9 cellular contexts compared by ENCODE assay signal in the genomic region with DNA sequence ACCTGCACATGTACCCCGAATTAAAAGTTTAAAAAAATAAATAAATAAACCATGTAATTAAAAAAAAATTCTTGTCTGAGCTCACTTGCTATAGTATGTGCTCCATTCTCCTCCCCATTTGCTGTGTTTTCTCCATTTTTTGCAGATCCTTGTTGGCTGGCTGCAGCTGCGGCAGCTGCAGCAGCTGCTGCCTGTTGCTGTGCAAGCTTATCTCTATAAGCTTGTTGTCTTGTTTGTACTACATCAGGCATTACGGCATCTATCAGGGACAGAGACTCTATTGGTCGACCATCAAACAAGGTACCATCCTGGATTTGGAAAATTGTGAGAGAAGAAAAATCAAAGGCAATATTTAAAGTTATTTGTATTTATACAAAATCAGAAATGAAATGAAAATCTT.
DNase-seq lines count a peak whose midpoint lies in the region; ATAC-seq and TF ChIP-seq lines count a peak whose summit lies in the region.
"Had no signal": no experiment of that assay in that cellular context is flagged by ENCODE, and none has a peak within 500 bp of the region (broad histone marks: within the 10 kb centered on the region; RNA-seq: fewer than 3 reads in every experiment).

No MANE protein-coding gene starts in this region.

- BruUV-seq in PC-3 (replicated peaks; lab: Mats Ljungman, UMichigan), result no TSS peak

- in situ Hi-C loops in HAP-1 (cut with MboI; ENCODE audit: low sequenced_read_pairs), result loop anchor here (25.0 kb wide), 1 partner anchor 311 kb away; no protein-coding TSS in a partner anchor

- no peaks in the 10 kb centered on the region for H3F3A ChIP-seq in PC-3 (ENCODE audit: low read length, unreplicated experiment)

- H3K4me2 ChIP-seq in Karpas-422 (ENCODE audit: low read depth, low read length, poor library complexity, severe bottlenecking), result peak overlapping the region; percentile 52
- H3K4me2 ChIP-seq in PC-3 (ENCODE audit: low read length), result no peak overlapping the region

- H3K4me1 ChIP-seq in Karpas-422 (ENCODE audit: low read length) (peaks cover 44% of the 10 kb centered on the region), HAP-1 (peaks cover 14% of the 10 kb centered on the region), PC-3 (ENCODE audit: insufficient read depth, low read length) (no peaks in the 10 kb centered on the region)

- ATAC-seq in PC-3, result no peak

- POLR2A ChIA-PET in HEK293T (lab: Yijun Ruan, JAX), result no interaction called here
- POLR2A ChIA-PET in PC-3 (lab: Charles Lee; ENCODE audit: unreplicated experiment), result interaction anchor here (0.6 to 0.7 kb wide), 2 partner anchors 146 to 328 kb away, joined by 7 to 20 read pairs; partner anchors contain the start of gene TBL1XR1

- peak overlapping the region; percentile 31; the same call in 1 of the 2 replicates for H3K9ac ChIP-seq in Karpas-422 (ENCODE audit: low read length)
- no peak overlapping the region for H3K9ac ChIP-seq in PC-3 (ENCODE audit: low read length)

- H3K79me2 ChIP-seq in Karpas-422 (ENCODE audit: low read length) (peaks cover 45% of the 10 kb centered on the region), PC-3 (ENCODE audit: low read length) (peaks cover 9% of the 10 kb centered on the region; the same call in 1 of the 2 replicates)

- no peaks in the 10 kb centered on the region for H3K9me3 ChIP-seq in Karpas-422 (ENCODE audit: low read length)
- H3K9me3 ChIP-seq in HAP-1, result no peaks in the 10 kb centered on the region
- no peaks in the 10 kb centered on the region for H3K9me3 ChIP-seq in PC-3 (ENCODE audit: low read length)

- H4K20me1 ChIP-seq in Karpas-422 (ENCODE audit: insufficient read depth, low read depth, low read length) (no peaks in the 10 kb centered on the region), PC-3 (ENCODE audit: low read length) (no peaks in the 10 kb centered on the region)

- H3K4me3 ChIP-seq in Karpas-422 (ENCODE audit: low read length) (no peak overlapping the region), HAP-1 (no peak overlapping the region), PC-3 (ENCODE audit: low read length) (no peak overlapping the region)

- H3K9me2 ChIP-seq in Karpas-422 (replicated peaks; ENCODE audit: insufficient read depth, low read length) (no peaks in the 10 kb centered on the region), PC-3 (replicated peaks; ENCODE audit: low read length) (no peaks in the 10 kb centered on the region)

- CTCF ChIA-PET in HEK293T (lab: Yijun Ruan, JAX) (no interaction called here), PC-3 (lab: Charles Lee) (interaction anchor here (1.0 kb wide), 3 partner anchors 146 to 1334 kb away, joined by 5 to 6 read pairs (median 5); partner anchors contain the start of gene TBL1XR1)

- no peaks in the 10 kb centered on the region for H3K27me3 ChIP-seq in Karpas-422 (ENCODE audit: low read length)
- no peaks in the 10 kb centered on the region for H3K27me3 ChIP-seq in HAP-1 (ENCODE audit: low read depth)
- no peaks in the 10 kb centered on the region for H3K27me3 ChIP-seq in PC-3 (ENCODE audit: low read length)

- peaks cover 44% of the 10 kb centered on the region for H3K36me3 ChIP-seq in Karpas-422 (ENCODE audit: insufficient read depth, low read length)
- H3K36me3 ChIP-seq in HAP-1 (replicated peaks), result peaks cover 43% of the 10 kb centered on the region
- H3K36me3 ChIP-seq in PC-3 (ENCODE audit: low read depth, low read length), result peaks cover 45% of the 10 kb centered on the region

- no peak for TF ChIP-seq CTCF in PC-3 (conservative IDR thresholded peaks at IDR 0.05; ENCODE audit: low read depth, low read length)

- DNase-seq in Karpas-422, result peak; percentile 53
- peak; percentile 50 for DNase-seq in NCI-H748 (lab: John Stamatoyannopoulos, UW; ENCODE audit: unreplicated experiment)
- peak; percentile 83 for DNase-seq in pons (ENCODE audit: low spot score)
- DNase-seq in HAP-1 (ENCODE audit: low spot score in 2 of 2), result no peak
- no peak for DNase-seq in HEK293T (ENCODE audit: extremely low spot score)
- DNase-seq in PC-3, result no peak
- DNase-seq: activated CD4-positive, alpha-beta T cell treated with anti-CD3 and anti-CD28 coated beads for 48 hours; activated naive CD4-positive, alpha-beta T cell had no signal

- H3K27ac ChIP-seq in Karpas-422 (ENCODE audit: low read length) (peak overlapping the region; percentile 75), cingulate gyrus (ENCODE audit: low read depth, low read length) (peak overlapping the region; percentile 31), PC-3 (ENCODE audit: low read length) (no peak overlapping the region)

- no peak overlapping the region for H2AFZ ChIP-seq in Karpas-422 (ENCODE audit: low read length)
- H2AFZ ChIP-seq in PC-3 (ENCODE audit: low read length), result no peak overlapping the region

- intact Hi-C loops in PC-3 (cut with micrococcal nuclease), result loop anchor here (1.0 to 10.0 kb wide), 8 partner anchors 146 to 1333 kb away; partner anchors contain the start of gene TBL1XR1

TF ChIP-seq in HEK293T, 16 proteins besides CTCF, POLR2A, EP300 and RAD21:
- TF ChIP-seq SUZ12 (IDR thresholded peaks at IDR 0.05) (no peak), LEF1 (IDR thresholded peaks at IDR 0.05; ENCODE audit: borderline replicate concordance) (no peak), SP1 (IDR thresholded peaks at IDR 0.05) (no peak), ARNT (IDR thresholded peaks at IDR 0.05) (no peak)

Comparison
In these comparisons a context has a peak if more than half of its experiments do, and no peak if none do; other contexts are left out.
1. DNase-seq: peak in Karpas-422 (single experiment), NCI-H748 (single experiment) and pons (single experiment); none in HAP-1 (0 of 2), HEK293T (single experiment) and PC-3 (single experiment).